Comparison of ENCODE assay signal across 8 cellular contexts in the genomic region with DNA sequence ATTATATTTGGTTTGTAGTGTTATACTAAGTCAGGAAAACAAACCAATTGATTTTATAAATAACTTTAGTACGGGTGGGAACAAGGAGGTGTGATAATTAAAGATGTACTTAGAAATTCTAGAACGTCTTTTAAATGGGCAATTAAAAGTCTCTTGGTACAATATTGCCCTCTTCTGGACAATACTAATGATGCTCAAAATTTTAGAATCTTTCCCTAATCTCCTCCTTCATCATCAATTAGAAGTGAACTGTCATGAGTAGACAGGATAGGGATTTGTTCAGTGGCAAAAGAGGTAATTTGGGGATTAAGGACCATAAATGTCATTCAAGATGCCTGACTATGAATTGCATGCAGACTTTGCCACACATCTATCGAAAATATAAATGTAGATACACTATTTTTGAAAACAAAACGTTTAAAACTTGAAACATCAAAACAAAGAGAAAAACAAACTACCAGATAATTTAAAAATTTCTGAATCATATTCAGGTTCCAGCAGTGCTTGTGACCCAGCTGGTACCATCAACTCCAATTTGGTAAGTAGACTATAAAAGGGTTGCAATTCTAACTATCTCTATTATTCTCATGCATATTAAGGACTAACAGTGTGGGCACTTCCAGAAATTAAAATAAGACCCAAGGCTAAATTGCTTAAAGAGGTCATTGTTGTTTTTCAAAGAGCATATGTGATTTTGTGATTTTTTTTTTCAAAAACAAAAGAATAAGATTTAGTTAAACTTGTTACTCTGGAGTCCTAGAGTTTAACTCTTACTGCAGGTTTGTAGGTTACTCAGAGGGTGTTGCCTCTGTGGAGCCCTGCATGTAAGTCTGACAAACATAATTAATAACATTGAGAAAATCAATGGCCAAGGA.
DNase-seq lines count a peak whose midpoint lies in the region; ATAC-seq and TF ChIP-seq lines count a peak whose summit lies in the region.

No MANE protein-coding gene starts in this region.

- no peaks in the 10 kb centered on the region for H3K36me3 ChIP-seq in upper lobe of right lung

- no peak overlapping the region for H3K4me3 Mint-ChIP-seq in glutamatergic neuron (ENCODE audit: unreplicated experiment)

- TF ChIP-seq CTCF in LNCaP clone FGC (IDR thresholded peaks at IDR 0.05; ENCODE audit: control insufficient read depth, extremely low read depth, insufficient read depth) (peak; percentile 42), glutamatergic neuron (IDR thresholded peaks at IDR 0.05; ENCODE audit: partially characterized antibody, unreplicated experiment) (peak; percentile 42), upper lobe of right lung (IDR thresholded peaks at IDR 0.05) (peak; percentile 65)

- no peak overlapping the region for H3K27ac Mint-ChIP-seq in glutamatergic neuron (ENCODE audit: unreplicated experiment)

- H3K36me3 Mint-ChIP-seq in glutamatergic neuron (ENCODE audit: unreplicated experiment) = no peaks in the 10 kb centered on the region

- no peaks in the 10 kb centered on the region for H3K9me3 Mint-ChIP-seq in glutamatergic neuron (ENCODE audit: unreplicated experiment)

- H3K27me3 Mint-ChIP-seq in glutamatergic neuron (ENCODE audit: unreplicated experiment) = peaks cover 2% of the 10 kb centered on the region

- ATAC-seq in upper lobe of right lung (peak; percentile 14), GM18907 (IDR thresholded peaks at IDR 0.05; ENCODE audit: unreplicated experiment) (no peak)

- H3K4me3 ChIP-seq in LNCaP clone FGC (ENCODE audit: low read depth, low read length) (no peak overlapping the region), upper lobe of right lung (no peak overlapping the region)

- no peaks in the 10 kb centered on the region for H3K9me3 ChIP-seq in upper lobe of right lung

- H3K4me1 ChIP-seq in upper lobe of right lung = peaks cover 2% of the 10 kb centered on the region

- no peak overlapping the region for H3K27ac ChIP-seq in upper lobe of right lung

- intact Hi-C loops in upper lobe of right lung (cut with DNase I) = no loop called here

- no peaks in the 10 kb centered on the region for H3K4me1 Mint-ChIP-seq in glutamatergic neuron (ENCODE audit: low read depth, unreplicated experiment)

- H3K27me3 ChIP-seq in upper lobe of right lung = no peaks in the 10 kb centered on the region

- DNase-seq in DMS153 (lab: John Stamatoyannopoulos, UW) (peak; percentile 21), LNCaP clone FGC (ENCODE audit: low read depth) (peak; percentile 13), SKM-1 treated with dmso at 0.1 percent for 144 hours (lab: John Stamatoyannopoulos, UW; ENCODE audit: unreplicated experiment) (peak; percentile 9), glutamatergic neuron (no peak), upper lobe of right lung (no peak), middle frontal gyrus (ENCODE audit: extremely low spot score, low spot score) (no peak), NCI-H2081 treated with DMSO at 0.1 percent for 48 hours (lab: John Stamatoyannopoulos, UW) (no peak)

Comparison
In these comparisons a context has a peak if more than half of its experiments do, and no peak if none do; other contexts are left out.
1. DNase-seq: peak in DMS153 (single experiment), LNCaP clone FGC (single experiment) and SKM-1 treated with dmso at 0.1 percent for 144 hours (single experiment); none in glutamatergic neuron (single experiment), upper lobe of right lung (single experiment), middle frontal gyrus (single experiment) and NCI-H2081 treated with DMSO at 0.1 percent for 48 hours (single experiment).
2. Peak in every context shown above with its lines, with median percentiles within 50 percentile points of each other: CTCF ChIP-seq.